Comparison of ENCODE assay signal across 8 cellular contexts in genomic region chr17:15828727-15829314, GRCh38.
A peak's percentile ranks its signal among the peaks of the same experiment; 100 is the strongest.
DNase-seq lines count a peak whose midpoint lies in the region; ATAC-seq and TF ChIP-seq lines count a peak whose summit lies in the region.
"Not testable (repeated sequence)": the region's sequence is repeated elsewhere in the genome, so short reads cannot be mapped to it uniquely, and the experiment has no call there.

No MANE protein-coding gene starts in this region.

- CTCF ChIA-PET in CD4-positive, alpha-beta memory T cell (lab: Charles Lee; ENCODE audit: partially characterized antibody): interaction anchor here (0.7 to 1.8 kb wide), 3 partner anchors 167 to 170 kb away, joined by 3 to 8 read pairs (median 5); partner anchors contain the start of gene ZSWIM7

- not testable (repeated sequence) for H3K36me3 Mint-ChIP-seq in CD4-positive, alpha-beta memory T cell; activated T-helper 17 cell treated with anti-CD3 and anti-CD28 coated beads, Interleukin-2, amount 50 U/mL, for 72 hours (ENCODE audit: low read depth)

- peak; percentile 54 to 94 (median 88) for TF ChIP-seq CTCF in esophagus squamous epithelium (IDR thresholded peaks at IDR 0.05)

- H3K36me3 ChIP-seq in CD4-positive, alpha-beta memory T cell (ENCODE audit: insufficient read depth, low read length); esophagus squamous epithelium: not testable (repeated sequence)

- H3K4me3 ChIP-seq in CD4-positive, alpha-beta memory T cell (ENCODE audit: low read length in 2 of 2): not testable (repeated sequence)
- peak overlapping the region in 1 of 4 donors; percentile 42 for H3K4me3 ChIP-seq in esophagus squamous epithelium

- WGBS in esophagus squamous epithelium, 2 donors: 7% methylated on average over 2 to 5 of the region's 10 CpGs

- not testable (repeated sequence) for H3K9me3 ChIP-seq in CD4-positive, alpha-beta memory T cell (ENCODE audit: control insufficient read depth in 1 of 2, low read length in 2 of 2); esophagus squamous epithelium

- H3K27me3 ChIP-seq in CD4-positive, alpha-beta memory T cell (ENCODE audit: insufficient read depth, low read length); esophagus squamous epithelium: not testable (repeated sequence)

- POLR2A ChIA-PET in CD4-positive, alpha-beta memory T cell (lab: Charles Lee; ENCODE audit: partially characterized antibody): interaction anchor here (2.2 kb wide), 1 partner anchor 170 kb away, joined by 10 read pairs; the partner anchor contains the start of genes TTC19 and ZSWIM7

- peak; percentile 55 to 61 (median 57) for DNase-seq in CD4-positive, alpha-beta memory T cell
- DNase-seq in GOT3 (lab: John Stamatoyannopoulos, UW) (peak; percentile 39), NCI-H1694 (lab: John Stamatoyannopoulos, UW) (peak; percentile 69), SKM-1 treated with dmso at 0.1 percent for 144 hours (lab: John Stamatoyannopoulos, UW; ENCODE audit: unreplicated experiment) (peak; percentile 63), middle frontal gyrus (ENCODE audit: extremely low spot score, low spot score) (peak; percentile 45)
- not testable (repeated sequence) for DNase-seq in esophagus squamous epithelium (lab: John Stamatoyannopoulos, UW)
- peak; percentile 47 for DNase-seq in stimulated activated CD8-positive, alpha-beta memory T cell treated with anti-CD3 and anti-CD28 coated beads, Interleukin-12 subunit alpha, Interleukin-12 subunit beta, amount 100 ng/mL, for 24 hours (ENCODE audit: extremely low read depth)

- intact Hi-C loops in CD4-positive, alpha-beta memory T cell (cut with micrococcal nuclease): loop anchor here (1.0 kb wide), 1 partner anchor 169 kb away; no protein-coding TSS in a partner anchor
- intact Hi-C loops in esophagus squamous epithelium (cut with DNase I): loop anchor here (10.0 kb wide), 1 partner anchor 166 kb away; the partner anchor contains the start of genes TTC19 and ZSWIM7

- H3K4me3 Mint-ChIP-seq in CD4-positive, alpha-beta memory T cell; activated T-helper 17 cell treated with anti-CD3 and anti-CD28 coated beads, Interleukin-2, amount 50 U/mL, for 72 hours: not testable (repeated sequence)

- TF ChIP-seq POLR2A in esophagus squamous epithelium (IDR thresholded peaks at IDR 0.05): not testable (repeated sequence)

- not testable (repeated sequence) for H3K4me1 Mint-ChIP-seq in CD4-positive, alpha-beta memory T cell; activated T-helper 17 cell treated with anti-CD3 and anti-CD28 coated beads, Interleukin-2, amount 50 U/mL, for 72 hours

- H3K9me3 Mint-ChIP-seq in CD4-positive, alpha-beta memory T cell; activated T-helper 17 cell treated with anti-CD3 and anti-CD28 coated beads, Interleukin-2, amount 50 U/mL, for 72 hours: not testable (repeated sequence)

- H3K27ac Mint-ChIP-seq in CD4-positive, alpha-beta memory T cell; activated T-helper 17 cell treated with anti-CD3 and anti-CD28 coated beads, Interleukin-2, amount 50 U/mL, for 72 hours: not testable (repeated sequence)

- peak; percentile 75 for ATAC-seq in activated T-helper 17 cell treated with anti-CD3 and anti-CD28 coated beads, Interleukin-2, amount 50 U/mL, for 72 hours (replicated peaks)

- H3K27me3 Mint-ChIP-seq in CD4-positive, alpha-beta memory T cell; activated T-helper 17 cell treated with anti-CD3 and anti-CD28 coated beads, Interleukin-2, amount 50 U/mL, for 72 hours: not testable (repeated sequence)

- not testable (repeated sequence) for H3K27ac ChIP-seq in CD4-positive, alpha-beta memory T cell (ENCODE audit: low read depth, low read length); esophagus squamous epithelium

- H3K4me1 ChIP-seq in CD4-positive, alpha-beta memory T cell (ENCODE audit: insufficient read depth, low read length); esophagus squamous epithelium: not testable (repeated sequence)
